ENCODE assay signal across 1 cellular context in the genomic region with DNA sequence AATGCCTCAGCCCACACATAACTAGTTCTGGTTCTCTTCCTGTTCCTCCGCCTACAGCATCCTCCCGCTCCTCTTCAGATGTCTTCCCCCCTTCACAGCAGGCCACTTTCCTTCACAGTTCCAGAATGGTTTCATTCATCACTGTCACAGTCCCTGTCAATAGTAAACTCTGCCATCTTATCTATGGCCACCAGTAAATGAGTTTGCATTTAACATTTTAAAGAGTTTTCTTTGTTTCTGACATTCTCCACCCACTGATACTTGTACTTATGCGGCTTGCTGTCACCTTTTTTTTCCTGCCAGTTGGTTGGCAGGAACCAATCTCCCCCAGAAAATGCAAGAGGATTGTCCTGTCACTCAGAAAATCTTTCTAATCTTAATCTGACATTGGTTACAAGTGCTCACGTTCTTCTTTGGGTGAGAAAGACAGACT.
TF ChIP-seq lines count a peak whose summit lies in the region.

No MANE protein-coding gene starts in this region.

TF ChIP-seq in K562, 482 proteins besides CTCF, POLR2A, EP300 and RAD21 (continued from another document and continues in another):
- TF ChIP-seq MCM7 (IDR thresholded peaks at IDR 0.05): no peak
- TF ChIP-seq, protein P1, sequence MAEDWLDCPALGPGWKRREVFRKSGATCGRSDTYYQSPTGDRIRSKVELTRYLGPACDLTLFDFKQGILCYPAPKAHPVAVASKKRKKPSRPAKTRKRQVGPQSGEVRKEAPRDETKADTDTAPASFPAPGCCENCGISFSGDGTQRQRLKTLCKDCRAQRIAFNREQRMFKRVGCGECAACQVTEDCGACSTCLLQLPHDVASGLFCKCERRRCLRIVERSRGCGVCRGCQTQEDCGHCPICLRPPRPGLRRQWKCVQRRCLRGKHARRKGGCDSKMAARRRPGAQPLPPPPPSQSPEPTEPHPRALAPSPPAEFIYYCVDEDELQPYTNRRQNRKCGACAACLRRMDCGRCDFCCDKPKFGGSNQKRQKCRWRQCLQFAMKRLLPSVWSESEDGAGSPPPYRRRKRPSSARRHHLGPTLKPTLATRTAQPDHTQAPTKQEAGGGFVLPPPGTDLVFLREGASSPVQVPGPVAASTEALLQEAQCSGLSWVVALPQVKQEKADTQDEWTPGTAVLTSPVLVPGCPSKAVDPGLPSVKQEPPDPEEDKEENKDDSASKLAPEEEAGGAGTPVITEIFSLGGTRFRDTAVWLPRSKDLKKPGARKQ (CRISPR knock-in tag; IDR thresholded peaks at IDR 0.05): no peak
- no peak for TF ChIP-seq HDAC8 (tag; IDR thresholded peaks at IDR 0.05)
- TF ChIP-seq SIN3A (IDR thresholded peaks at IDR 0.05; ENCODE audit: borderline replicate concordance in 2 of 2, control insufficient read depth in 1 of 2, low read depth in 2 of 2, low read length in 2 of 2): no peak
- no peak for TF ChIP-seq NR2C2 (CRISPR knock-in tag; IDR thresholded peaks at IDR 0.05)
- no peak for TF ChIP-seq NR2C2 (tag; IDR thresholded peaks at IDR 0.05)
- TF ChIP-seq XRCC4 (IDR thresholded peaks at IDR 0.05; ENCODE audit: extremely low read depth, insufficient read depth, insufficient read length): no peak
- TF ChIP-seq MYNN (IDR thresholded peaks at IDR 0.05): no peak
- no peak for TF ChIP-seq MYNN (CRISPR knock-in tag; IDR thresholded peaks at IDR 0.05)
- TF ChIP-seq CHD4 (IDR thresholded peaks at IDR 0.05; ENCODE audit: insufficient read depth, insufficient replicate concordance, low read depth, low read length, poor library complexity, severe bottlenecking): no peak
- TF ChIP-seq HOXB6 (CRISPR knock-in tag; IDR thresholded peaks at IDR 0.05; ENCODE audit: borderline replicate concordance): no peak
- TF ChIP-seq NFIC (IDR thresholded peaks at IDR 0.05): peak; percentile 66
- peak; percentile 85 for TF ChIP-seq CBFA2T2 (conservative IDR thresholded peaks at IDR 0.05)
- no peak for TF ChIP-seq ZNF445 (CRISPR knock-in tag; IDR thresholded peaks at IDR 0.05; ENCODE audit: low read depth)
- TF ChIP-seq EGR1 (conservative IDR thresholded peaks at IDR 0.05): peak; percentile 75
- TF ChIP-seq HNRNPK (IDR thresholded peaks at IDR 0.05; ENCODE audit: low read depth, low read length, poor library complexity, severe bottlenecking): no peak
- no peak for TF ChIP-seq BMI1 (IDR thresholded peaks at IDR 0.05; ENCODE audit: low read length)
- TF ChIP-seq SMAD2 (IDR thresholded peaks at IDR 0.05; ENCODE audit: low read depth, low read length): no peak
- TF ChIP-seq, protein P2, sequence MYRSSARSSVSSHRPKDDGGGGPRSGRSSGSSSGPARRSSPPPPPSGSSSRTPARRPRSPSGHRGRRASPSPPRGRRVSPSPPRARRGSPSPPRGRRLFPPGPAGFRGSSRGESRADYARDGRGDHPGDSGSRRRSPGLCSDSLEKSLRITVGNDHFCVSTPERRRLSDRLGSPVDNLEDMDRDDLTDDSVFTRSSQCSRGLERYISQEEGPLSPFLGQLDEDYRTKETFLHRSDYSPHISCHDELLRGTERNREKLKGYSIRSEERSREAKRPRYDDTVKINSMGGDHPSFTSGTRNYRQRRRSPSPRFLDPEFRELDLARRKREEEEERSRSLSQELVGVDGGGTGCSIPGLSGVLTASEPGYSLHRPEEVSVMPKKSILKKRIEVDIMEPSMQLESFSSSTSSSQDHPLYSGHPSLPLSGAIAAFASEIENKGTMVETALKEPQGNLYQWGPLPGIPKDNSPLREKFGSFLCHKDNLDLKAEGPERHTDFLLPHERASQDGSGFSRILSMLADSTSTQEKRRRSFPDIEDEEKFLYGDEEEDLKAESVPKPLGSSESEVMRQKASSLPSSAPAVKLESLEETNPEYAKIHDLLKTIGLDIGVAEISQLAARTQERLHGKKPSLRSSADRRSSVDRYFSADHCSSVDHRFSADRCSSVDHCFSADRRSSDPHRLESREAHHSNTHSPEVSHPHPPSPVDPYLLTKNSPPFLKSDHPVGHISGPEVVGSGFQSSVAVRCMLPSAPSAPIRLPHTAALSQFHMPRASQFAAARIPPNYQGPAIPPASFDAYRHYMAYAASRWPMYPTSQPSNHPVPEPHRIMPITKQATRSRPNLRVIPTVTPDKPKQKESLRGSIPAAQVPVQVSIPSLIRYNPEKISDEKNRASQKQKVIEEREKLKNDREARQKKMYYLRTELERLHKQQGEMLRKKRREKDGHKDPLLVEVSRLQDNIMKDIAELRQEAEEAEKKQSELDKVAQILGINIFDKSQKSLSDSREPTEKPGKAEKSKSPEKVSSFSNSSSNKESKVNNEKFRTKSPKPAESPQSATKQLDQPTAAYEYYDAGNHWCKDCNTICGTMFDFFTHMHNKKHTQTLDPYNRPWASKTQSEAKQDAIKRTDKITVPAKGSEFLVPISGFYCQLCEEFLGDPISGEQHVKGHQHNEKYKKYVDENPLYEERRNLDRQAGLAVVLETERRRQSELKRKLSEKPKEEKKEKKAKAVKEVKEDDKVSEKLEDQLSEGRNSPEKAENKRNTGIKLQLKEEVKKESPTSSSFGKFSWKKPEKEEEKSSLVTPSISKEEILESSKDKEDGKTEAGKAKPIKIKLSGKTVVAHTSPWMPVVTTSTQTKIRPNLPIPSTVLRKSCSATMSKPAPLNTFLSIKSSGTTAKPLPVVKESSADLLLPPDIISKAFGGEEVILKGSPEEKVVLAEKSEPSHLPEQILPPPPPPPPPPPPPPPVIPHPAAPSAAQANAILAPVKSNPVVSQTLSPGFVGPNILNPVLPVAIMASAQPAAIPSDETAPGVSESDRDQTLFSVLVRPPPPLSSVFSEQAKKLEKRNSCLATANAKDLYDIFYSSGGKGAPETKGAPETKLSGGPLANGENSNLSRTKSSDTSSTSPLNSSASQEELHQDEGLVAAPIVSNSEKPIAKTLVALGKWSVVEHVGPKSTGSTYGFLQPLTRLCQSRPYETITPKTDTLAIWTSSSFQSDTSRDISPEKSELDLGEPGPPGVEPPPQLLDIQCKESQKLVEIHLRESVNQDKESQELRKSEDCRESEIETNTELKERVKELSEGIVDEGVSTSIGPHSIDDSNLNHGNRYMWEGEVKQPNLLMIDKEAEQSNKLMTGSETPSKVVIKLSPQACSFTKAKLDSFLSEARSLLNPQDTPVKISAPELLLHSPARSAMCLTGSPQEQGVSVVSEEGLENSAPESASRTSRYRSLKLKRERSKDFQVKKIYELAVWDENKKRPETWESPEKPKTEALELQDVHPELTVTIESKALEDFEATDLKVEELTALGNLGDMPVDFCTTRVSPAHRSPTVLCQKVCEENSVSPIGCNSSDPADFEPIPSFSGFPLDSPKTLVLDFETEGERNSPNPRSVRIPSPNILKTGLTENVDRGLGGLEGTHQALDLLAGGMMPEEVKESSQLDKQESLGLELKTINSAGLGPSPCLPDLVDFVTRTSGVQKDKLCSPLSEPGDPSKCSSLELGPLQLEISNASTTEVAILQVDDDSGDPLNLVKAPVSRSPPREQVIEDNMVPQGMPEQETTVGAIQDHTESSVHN (IDR thresholded peaks at IDR 0.05; ENCODE audit: borderline replicate concordance in 1 of 2, low read depth in 1 of 2): no peak
- no peak for TF ChIP-seq TEAD2 (tag; IDR thresholded peaks at IDR 0.05)
- TF ChIP-seq, protein P3, sequence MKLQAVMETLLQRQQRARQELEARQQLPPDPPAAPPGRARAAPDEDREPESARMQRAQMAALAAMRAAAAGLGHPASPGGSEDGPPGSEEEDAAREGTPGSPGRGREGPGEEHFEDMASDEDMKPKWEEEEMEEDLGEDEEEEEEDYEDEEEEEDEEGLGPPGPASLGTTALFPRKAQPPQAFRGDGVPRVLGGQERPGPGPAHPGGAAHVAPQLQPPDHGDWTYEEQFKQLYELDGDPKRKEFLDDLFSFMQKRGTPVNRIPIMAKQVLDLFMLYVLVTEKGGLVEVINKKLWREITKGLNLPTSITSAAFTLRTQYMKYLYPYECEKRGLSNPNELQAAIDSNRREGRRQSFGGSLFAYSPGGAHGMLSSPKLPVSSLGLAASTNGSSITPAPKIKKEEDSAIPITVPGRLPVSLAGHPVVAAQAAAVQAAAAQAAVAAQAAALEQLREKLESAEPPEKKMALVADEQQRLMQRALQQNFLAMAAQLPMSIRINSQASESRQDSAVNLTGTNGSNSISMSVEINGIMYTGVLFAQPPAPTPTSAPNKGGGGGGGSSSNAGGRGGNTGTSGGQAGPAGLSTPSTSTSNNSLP (IDR thresholded peaks at IDR 0.05; ENCODE audit: borderline replicate concordance, low read depth, low read length): no peak
- no peak for TF ChIP-seq BCL6 (CRISPR knock-in tag; IDR thresholded peaks at IDR 0.05)
- TF ChIP-seq SLC30A9 (CRISPR knock-in tag; IDR thresholded peaks at IDR 0.05): no peak
- TF ChIP-seq, protein P4, sequence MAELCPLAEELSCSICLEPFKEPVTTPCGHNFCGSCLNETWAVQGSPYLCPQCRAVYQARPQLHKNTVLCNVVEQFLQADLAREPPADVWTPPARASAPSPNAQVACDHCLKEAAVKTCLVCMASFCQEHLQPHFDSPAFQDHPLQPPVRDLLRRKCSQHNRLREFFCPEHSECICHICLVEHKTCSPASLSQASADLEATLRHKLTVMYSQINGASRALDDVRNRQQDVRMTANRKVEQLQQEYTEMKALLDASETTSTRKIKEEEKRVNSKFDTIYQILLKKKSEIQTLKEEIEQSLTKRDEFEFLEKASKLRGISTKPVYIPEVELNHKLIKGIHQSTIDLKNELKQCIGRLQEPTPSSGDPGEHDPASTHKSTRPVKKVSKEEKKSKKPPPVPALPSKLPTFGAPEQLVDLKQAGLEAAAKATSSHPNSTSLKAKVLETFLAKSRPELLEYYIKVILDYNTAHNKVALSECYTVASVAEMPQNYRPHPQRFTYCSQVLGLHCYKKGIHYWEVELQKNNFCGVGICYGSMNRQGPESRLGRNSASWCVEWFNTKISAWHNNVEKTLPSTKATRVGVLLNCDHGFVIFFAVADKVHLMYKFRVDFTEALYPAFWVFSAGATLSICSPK (IDR thresholded peaks at IDR 0.05; ENCODE audit: borderline replicate concordance): no peak
- TF ChIP-seq, protein P5, sequence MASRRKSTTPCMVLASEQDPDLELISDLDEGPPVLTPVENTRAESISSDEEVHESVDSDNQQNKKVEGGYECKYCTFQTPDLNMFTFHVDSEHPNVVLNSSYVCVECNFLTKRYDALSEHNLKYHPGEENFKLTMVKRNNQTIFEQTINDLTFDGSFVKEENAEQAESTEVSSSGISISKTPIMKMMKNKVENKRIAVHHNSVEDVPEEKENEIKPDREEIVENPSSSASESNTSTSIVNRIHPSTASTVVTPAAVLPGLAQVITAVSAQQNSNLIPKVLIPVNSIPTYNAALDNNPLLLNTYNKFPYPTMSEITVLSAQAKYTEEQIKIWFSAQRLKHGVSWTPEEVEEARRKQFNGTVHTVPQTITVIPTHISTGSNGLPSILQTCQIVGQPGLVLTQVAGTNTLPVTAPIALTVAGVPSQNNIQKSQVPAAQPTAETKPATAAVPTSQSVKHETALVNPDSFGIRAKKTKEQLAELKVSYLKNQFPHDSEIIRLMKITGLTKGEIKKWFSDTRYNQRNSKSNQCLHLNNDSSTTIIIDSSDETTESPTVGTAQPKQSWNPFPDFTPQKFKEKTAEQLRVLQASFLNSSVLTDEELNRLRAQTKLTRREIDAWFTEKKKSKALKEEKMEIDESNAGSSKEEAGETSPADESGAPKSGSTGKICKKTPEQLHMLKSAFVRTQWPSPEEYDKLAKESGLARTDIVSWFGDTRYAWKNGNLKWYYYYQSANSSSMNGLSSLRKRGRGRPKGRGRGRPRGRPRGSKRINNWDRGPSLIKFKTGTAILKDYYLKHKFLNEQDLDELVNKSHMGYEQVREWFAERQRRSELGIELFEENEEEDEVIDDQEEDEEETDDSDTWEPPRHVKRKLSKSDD (conservative IDR thresholded peaks at IDR 0.05; ENCODE audit: low read length): no peak
- TF ChIP-seq POLR2AphosphoS5 (IDR thresholded peaks at IDR 0.05; ENCODE audit: control insufficient read depth, insufficient read depth, low read depth, low read length): peak; percentile 58; the same call in 1 of the 2 replicates
- no peak for TF ChIP-seq RBM39 (optimal IDR thresholded peaks at IDR 0.05; ENCODE audit: low read depth, low read length)
- TF ChIP-seq SAFB (IDR thresholded peaks at IDR 0.05; ENCODE audit: borderline replicate concordance, low read depth, low read length): no peak
- peak; percentile 72 to 78 for TF ChIP-seq KDM1A (IDR thresholded peaks at IDR 0.05)
- no peak for TF ChIP-seq ZNF224 (CRISPR knock-in tag; IDR thresholded peaks at IDR 0.05)
- peak; percentile 88 for TF ChIP-seq SOX6 (IDR thresholded peaks at IDR 0.05)
- TF ChIP-seq RBBP5 (IDR thresholded peaks at IDR 0.05; ENCODE audit: borderline replicate concordance, insufficient read depth, low read length, poor library complexity, severe bottlenecking): no peak
- TF ChIP-seq SRSF1 (IDR thresholded peaks at IDR 0.05; ENCODE audit: low read depth, low read length): no peak
- no peak for TF ChIP-seq ZNF146 (CRISPR knock-in tag; IDR thresholded peaks at IDR 0.05; ENCODE audit: unreplicated experiment)
- no peak for TF ChIP-seq ZNF436 (CRISPR knock-in tag; IDR thresholded peaks at IDR 0.05)
- TF ChIP-seq ZNF133 (CRISPR knock-in tag; IDR thresholded peaks at IDR 0.05): no peak
- peak; percentile 35; the same call in 1 of the 2 replicates for TF ChIP-seq EP400 (IDR thresholded peaks at IDR 0.05)
- TF ChIP-seq CEBPB (tag; IDR thresholded peaks at IDR 0.05): no peak
- peak; percentile 43; the same call in 1 of the 2 replicates for TF ChIP-seq JUND (IDR thresholded peaks at IDR 0.05; ENCODE audit: borderline replicate concordance, low read depth, low read length)
- 0 out of 3 replicates have a peak, but pooled peaks have one; percentile 2 for TF ChIP-seq JUND (tag; IDR thresholded peaks at IDR 0.05; ENCODE audit: borderline replicate concordance, low read depth, low read length)
- peak; percentile 72 for TF ChIP-seq MTA2 (IDR thresholded peaks at IDR 0.05; ENCODE audit: low read depth)
- 0 out of 2 replicates have a peak, but pooled peaks have one; percentile 42 for TF ChIP-seq SMAD4 (CRISPR knock-in tag; conservative IDR thresholded peaks at IDR 0.05)
